ENCODE assay signal across 1 cellular context in the genomic region with DNA sequence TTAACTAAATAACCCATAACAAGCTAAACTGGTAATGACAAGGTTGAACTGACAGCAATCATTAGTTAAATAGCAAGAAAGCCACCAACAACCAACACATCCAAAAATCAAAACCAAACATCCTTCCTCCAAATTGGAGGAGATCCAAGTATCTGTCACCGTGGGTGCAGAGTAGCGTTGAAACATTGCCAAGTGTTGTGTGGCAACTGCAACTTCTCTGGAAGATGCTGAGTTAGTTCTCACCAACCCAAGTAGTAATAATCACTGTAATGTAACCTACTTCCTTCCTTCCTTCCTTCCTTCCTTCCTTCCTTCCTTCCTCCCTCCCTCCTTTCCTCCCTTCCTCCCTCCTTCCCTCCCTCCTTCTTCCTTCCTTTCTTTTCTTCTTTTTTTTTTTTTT.
A peak's percentile ranks its signal among the peaks of the same experiment; 100 is the strongest.
TF ChIP-seq lines count a peak whose summit lies in the region.

No MANE protein-coding gene starts in this region.

TF ChIP-seq in K562, 482 proteins besides CTCF, POLR2A, EP300 and RAD21:
- TF ChIP-seq, protein P1, sequence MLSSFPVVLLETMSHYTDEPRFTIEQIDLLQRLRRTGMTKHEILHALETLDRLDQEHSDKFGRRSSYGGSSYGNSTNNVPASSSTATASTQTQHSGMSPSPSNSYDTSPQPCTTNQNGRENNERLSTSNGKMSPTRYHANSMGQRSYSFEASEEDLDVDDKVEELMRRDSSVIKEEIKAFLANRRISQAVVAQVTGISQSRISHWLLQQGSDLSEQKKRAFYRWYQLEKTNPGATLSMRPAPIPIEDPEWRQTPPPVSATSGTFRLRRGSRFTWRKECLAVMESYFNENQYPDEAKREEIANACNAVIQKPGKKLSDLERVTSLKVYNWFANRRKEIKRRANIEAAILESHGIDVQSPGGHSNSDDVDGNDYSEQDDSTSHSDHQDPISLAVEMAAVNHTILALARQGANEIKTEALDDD (IDR thresholded peaks at IDR 0.05) = peak; percentile 79
- TF ChIP-seq CEBPG (CRISPR knock-in tag; IDR thresholded peaks at IDR 0.05) (no peak), CEBPG (tag; conservative IDR thresholded peaks at IDR 0.05 in 1 of 2, IDR thresholded peaks at IDR 0.05 in 1 of 2) (peak in 1 of 2 experiments; percentile 35; a peak in 1 of 4 replicates), CHD2 (IDR thresholded peaks at IDR 0.05; ENCODE audit: low read depth, low read length) (no peak), RAD51 (IDR thresholded peaks at IDR 0.05; ENCODE audit: borderline replicate concordance, low read depth) (no peak), SAP30 (IDR thresholded peaks at IDR 0.05; ENCODE audit: borderline replicate concordance, insufficient read depth, low read depth, low read length, poor library complexity, severe bottlenecking) (no peak), KAT7 (CRISPR knock-in tag; IDR thresholded peaks at IDR 0.05; ENCODE audit: borderline replicate concordance) (no peak), CEBPB (tag; IDR thresholded peaks at IDR 0.05) (peak; percentile 64), MEIS2 (IDR thresholded peaks at IDR 0.05; ENCODE audit: partially characterized antibody) (peak; percentile 91), CTBP1 (IDR thresholded peaks at IDR 0.05; ENCODE audit: borderline replicate concordance) (0 out of 2 replicates have a peak, but pooled peaks have one; percentile 22), HOXB6 (CRISPR knock-in tag; IDR thresholded peaks at IDR 0.05; ENCODE audit: borderline replicate concordance) (no peak), TAF7 (tag; IDR thresholded peaks at IDR 0.05) (no peak), XRCC4 (IDR thresholded peaks at IDR 0.05; ENCODE audit: extremely low read depth, insufficient read depth, insufficient read length) (no peak), NFIC (IDR thresholded peaks at IDR 0.05) (peak; percentile 92), PURB (CRISPR knock-in tag; IDR thresholded peaks at IDR 0.05; ENCODE audit: low read depth) (no peak), ZNF76 (CRISPR knock-in tag; IDR thresholded peaks at IDR 0.05; ENCODE audit: borderline replicate concordance) (no peak), ZNF263 (CRISPR knock-in tag; IDR thresholded peaks at IDR 0.05; ENCODE audit: borderline replicate concordance) (no peak), PHTF2 (CRISPR knock-in tag; IDR thresholded peaks at IDR 0.05) (no peak)
- TF ChIP-seq, protein P2, sequence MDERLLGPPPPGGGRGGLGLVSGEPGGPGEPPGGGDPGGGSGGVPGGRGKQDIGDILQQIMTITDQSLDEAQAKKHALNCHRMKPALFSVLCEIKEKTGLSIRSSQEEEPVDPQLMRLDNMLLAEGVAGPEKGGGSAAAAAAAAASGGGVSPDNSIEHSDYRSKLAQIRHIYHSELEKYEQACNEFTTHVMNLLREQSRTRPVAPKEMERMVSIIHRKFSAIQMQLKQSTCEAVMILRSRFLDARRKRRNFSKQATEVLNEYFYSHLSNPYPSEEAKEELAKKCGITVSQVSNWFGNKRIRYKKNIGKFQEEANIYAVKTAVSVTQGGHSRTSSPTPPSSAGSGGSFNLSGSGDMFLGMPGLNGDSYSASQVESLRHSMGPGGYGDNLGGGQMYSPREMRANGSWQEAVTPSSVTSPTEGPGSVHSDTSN (CRISPR knock-in tag; IDR thresholded peaks at IDR 0.05; ENCODE audit: low read depth) = no peak
- TF ChIP-seq, protein P2 (tag; conservative IDR thresholded peaks at IDR 0.05; ENCODE audit: low read depth) = peak; percentile 86
- TF ChIP-seq, protein P3, sequence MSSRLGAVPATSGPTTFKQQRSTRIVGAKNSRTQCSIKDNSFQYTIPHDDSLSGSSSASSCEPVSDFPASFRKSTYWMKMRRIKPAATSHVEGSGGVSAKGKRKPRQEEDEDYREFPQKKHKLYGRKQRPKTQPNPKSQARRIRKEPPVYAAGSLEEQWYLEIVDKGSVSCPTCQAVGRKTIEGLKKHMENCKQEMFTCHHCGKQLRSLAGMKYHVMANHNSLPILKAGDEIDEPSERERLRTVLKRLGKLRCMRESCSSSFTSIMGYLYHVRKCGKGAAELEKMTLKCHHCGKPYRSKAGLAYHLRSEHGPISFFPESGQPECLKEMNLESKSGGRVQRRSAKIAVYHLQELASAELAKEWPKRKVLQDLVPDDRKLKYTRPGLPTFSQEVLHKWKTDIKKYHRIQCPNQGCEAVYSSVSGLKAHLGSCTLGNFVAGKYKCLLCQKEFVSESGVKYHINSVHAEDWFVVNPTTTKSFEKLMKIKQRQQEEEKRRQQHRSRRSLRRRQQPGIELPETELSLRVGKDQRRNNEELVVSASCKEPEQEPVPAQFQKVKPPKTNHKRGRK (tag; IDR thresholded peaks at IDR 0.05) = peak; percentile 76
- TF ChIP-seq, protein P4, sequence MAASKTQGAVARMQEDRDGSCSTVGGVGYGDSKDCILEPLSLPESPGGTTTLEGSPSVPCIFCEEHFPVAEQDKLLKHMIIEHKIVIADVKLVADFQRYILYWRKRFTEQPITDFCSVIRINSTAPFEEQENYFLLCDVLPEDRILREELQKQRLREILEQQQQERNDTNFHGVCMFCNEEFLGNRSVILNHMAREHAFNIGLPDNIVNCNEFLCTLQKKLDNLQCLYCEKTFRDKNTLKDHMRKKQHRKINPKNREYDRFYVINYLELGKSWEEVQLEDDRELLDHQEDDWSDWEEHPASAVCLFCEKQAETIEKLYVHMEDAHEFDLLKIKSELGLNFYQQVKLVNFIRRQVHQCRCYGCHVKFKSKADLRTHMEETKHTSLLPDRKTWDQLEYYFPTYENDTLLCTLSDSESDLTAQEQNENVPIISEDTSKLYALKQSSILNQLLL (CRISPR knock-in tag; IDR thresholded peaks at IDR 0.05; ENCODE audit: borderline replicate concordance) = no peak
- TF ChIP-seq, protein P5, sequence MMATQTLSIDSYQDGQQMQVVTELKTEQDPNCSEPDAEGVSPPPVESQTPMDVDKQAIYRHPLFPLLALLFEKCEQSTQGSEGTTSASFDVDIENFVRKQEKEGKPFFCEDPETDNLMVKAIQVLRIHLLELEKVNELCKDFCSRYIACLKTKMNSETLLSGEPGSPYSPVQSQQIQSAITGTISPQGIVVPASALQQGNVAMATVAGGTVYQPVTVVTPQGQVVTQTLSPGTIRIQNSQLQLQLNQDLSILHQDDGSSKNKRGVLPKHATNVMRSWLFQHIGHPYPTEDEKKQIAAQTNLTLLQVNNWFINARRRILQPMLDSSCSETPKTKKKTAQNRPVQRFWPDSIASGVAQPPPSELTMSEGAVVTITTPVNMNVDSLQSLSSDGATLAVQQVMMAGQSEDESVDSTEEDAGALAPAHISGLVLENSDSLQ (IDR thresholded peaks at IDR 0.05) = peak; percentile 80
